Comparison of ENCODE assay signal across 17 cellular contexts in genomic region chr2:119259296-119259860, GRCh38. TPM values are rescaled to one million over a fixed set of nuclear protein-coding genes. Genes with fewer than 3 reads are reported as not detected.
A peak's percentile ranks its signal among the peaks of the same experiment; 100 is the strongest.
DNase-seq lines count a peak whose midpoint lies in the region; ATAC-seq and TF ChIP-seq lines count a peak whose summit lies in the region.
"Had no signal": no experiment of that assay in that cellular context is flagged by ENCODE, and none has a peak within 500 bp of the region (broad histone marks: within the 10 kb centered on the region; RNA-seq: fewer than 3 reads in every experiment).

No MANE protein-coding gene starts in this region.

- POLR2A ChIA-PET in activated CD4-positive, alpha-beta T cell treated with anti-CD3 and anti-CD28 coated beads, Interleukin-2, amount 10 ng/mL, durations not matched to agents 7 days and 5 days (lab: Charles Lee): no interaction called here

- TF ChIP-seq CTCF in fibroblast of pulmonary artery (IDR thresholded peaks at IDR 0.05; ENCODE audit: low read length, missing control alignments): no peak
- no peak for TF ChIP-seq CTCF in neural crest cell (conservative IDR thresholded peaks at IDR 0.05)

- CTCF ChIA-PET in activated CD4-positive, alpha-beta T cell treated with anti-CD3 and anti-CD28 coated beads, Interleukin-2, amount 10 ng/mL, durations not matched to agents 7 days and 5 days (lab: Charles Lee): interaction anchor here (0.7 kb wide), 1 partner anchor 336 kb away, joined by 3 read pairs; no protein-coding TSS in a partner anchor

- H3K4me1 Mint-ChIP-seq in neural crest cell: peaks cover 35% of the 10 kb centered on the region
- no peaks in the 10 kb centered on the region for H3K4me1 Mint-ChIP-seq in activated CD4-positive, alpha-beta T cell treated with anti-CD3 and anti-CD28 coated beads, Interleukin-2, amount 10 ng/mL, durations not matched to agents 7 days and 5 days
- H3K4me1 Mint-ChIP-seq: activated naive CD4-positive, alpha-beta T cell treated with anti-CD3 and anti-CD28 coated beads, Interleukin-2, amount 50 U/mL, for 24 hours had no signal

- no peaks in the 10 kb centered on the region for H3K27me3 Mint-ChIP-seq in neural crest cell (ENCODE audit: low read depth)
- no peaks in the 10 kb centered on the region for H3K27me3 Mint-ChIP-seq in activated CD4-positive, alpha-beta T cell treated with anti-CD3 and anti-CD28 coated beads, Interleukin-2, amount 10 ng/mL, durations not matched to agents 7 days and 5 days

- DNase-seq in COLO829 (ENCODE audit: low spot score) (peak; percentile 64), NCI-H146 (lab: John Stamatoyannopoulos, UW) (peak; percentile 62), fibroblast of pulmonary artery (ENCODE audit: low read depth) (peak; percentile 40), neural crest cell (ENCODE audit: low read depth, low spot score) (peak; percentile 16), NCI-H1436 (lab: John Stamatoyannopoulos, UW) (no peak), AML-193 (lab: John Stamatoyannopoulos, UW) (no peak)
- no peak for DNase-seq in activated CD4-positive, alpha-beta T cell treated with anti-CD3 and anti-CD28 coated beads, Interleukin-2, amount 10 ng/mL, durations not matched to agents 7 days and 5 days
- DNase-seq: activated CD4-positive, alpha-beta T cell treated with anti-CD3 and anti-CD28 coated beads, Interleukin-2, amount 50 U/mL, for 1 hour; EL; heart left ventricle; HFFc6; NCI-H2107; PC-3; sigmoid colon had no signal

- ATAC-seq in GM21381 (IDR thresholded peaks at IDR 0.05; ENCODE audit: unreplicated experiment): no peak
- ATAC-seq: heart left ventricle, PC-3 had no signal

- no peak overlapping the region for H3K4me3 Mint-ChIP-seq in neural crest cell
- H3K4me3 Mint-ChIP-seq in activated CD4-positive, alpha-beta T cell treated with anti-CD3 and anti-CD28 coated beads, Interleukin-2, amount 10 ng/mL, durations not matched to agents 7 days and 5 days: no peak overlapping the region
- H3K4me3 Mint-ChIP-seq: activated naive CD4-positive, alpha-beta T cell treated with anti-CD3 and anti-CD28 coated beads, Interleukin-2, amount 50 U/mL, for 24 hours; HFFc6 had no signal

- H3K4me3 ChIP-seq in fibroblast of pulmonary artery (replicated peaks; ENCODE audit: low read depth, low read length): no peak overlapping the region
- H3K4me3 ChIP-seq: esophagus muscularis mucosa, heart left ventricle, sigmoid colon had no signal

- H3K36me3 Mint-ChIP-seq in neural crest cell (ENCODE audit: low read depth): no peaks in the 10 kb centered on the region
- H3K36me3 Mint-ChIP-seq in activated CD4-positive, alpha-beta T cell treated with anti-CD3 and anti-CD28 coated beads, Interleukin-2, amount 10 ng/mL, durations not matched to agents 7 days and 5 days (ENCODE audit: low read depth): no peaks in the 10 kb centered on the region
- H3K36me3 Mint-ChIP-seq: activated naive CD4-positive, alpha-beta T cell treated with anti-CD3 and anti-CD28 coated beads, Interleukin-2, amount 50 U/mL, for 24 hours had no signal

- no peaks in the 10 kb centered on the region for H3K9me3 Mint-ChIP-seq in neural crest cell
- no peaks in the 10 kb centered on the region for H3K9me3 Mint-ChIP-seq in activated CD4-positive, alpha-beta T cell treated with anti-CD3 and anti-CD28 coated beads, Interleukin-2, amount 10 ng/mL, durations not matched to agents 7 days and 5 days
- H3K9me3 Mint-ChIP-seq: activated naive CD4-positive, alpha-beta T cell treated with anti-CD3 and anti-CD28 coated beads, Interleukin-2, amount 50 U/mL, for 24 hours; HFFc6 had no signal

- no peak overlapping the region for H3K27ac Mint-ChIP-seq in neural crest cell (ENCODE audit: unreplicated experiment)
- H3K27ac Mint-ChIP-seq in activated CD4-positive, alpha-beta T cell treated with anti-CD3 and anti-CD28 coated beads, Interleukin-2, amount 10 ng/mL, durations not matched to agents 7 days and 5 days: no peak overlapping the region
- H3K27ac Mint-ChIP-seq: activated naive CD4-positive, alpha-beta T cell treated with anti-CD3 and anti-CD28 coated beads, Interleukin-2, amount 50 U/mL, for 24 hours; HFFc6 had no signal

RNA-seq across cellular contexts. Expression of gene STEAP3, which starts 35.7 kb away (rescaled TPM):
- total RNA-seq in neural crest cell: 0.73 and 0.77 TPM in 2 replicates
- total RNA-seq in activated CD4-positive, alpha-beta T cell treated with anti-CD3 and anti-CD28 coated beads, Interleukin-2, amount 10 ng/mL, durations not matched to agents 7 days and 5 days: under 1 TPM in 1 of 2 experiments, not detected in 1; 0.06 TPM

Comparison
In these comparisons a context has a peak if more than half of its experiments do, and no peak if none do; other contexts are left out.
1. DNase-seq: peak in COLO829 (single experiment), NCI-H146 (single experiment), fibroblast of pulmonary artery (single experiment) and neural crest cell (single experiment); none in activated CD4-positive, alpha-beta T cell treated with anti-CD3 and anti-CD28 coated beads, Interleukin-2, amount 10 ng/mL, durations not matched to agents 7 days and 5 days (single experiment), NCI-H1436 (single experiment) and AML-193 (0 of 2).